In the genomic region with DNA sequence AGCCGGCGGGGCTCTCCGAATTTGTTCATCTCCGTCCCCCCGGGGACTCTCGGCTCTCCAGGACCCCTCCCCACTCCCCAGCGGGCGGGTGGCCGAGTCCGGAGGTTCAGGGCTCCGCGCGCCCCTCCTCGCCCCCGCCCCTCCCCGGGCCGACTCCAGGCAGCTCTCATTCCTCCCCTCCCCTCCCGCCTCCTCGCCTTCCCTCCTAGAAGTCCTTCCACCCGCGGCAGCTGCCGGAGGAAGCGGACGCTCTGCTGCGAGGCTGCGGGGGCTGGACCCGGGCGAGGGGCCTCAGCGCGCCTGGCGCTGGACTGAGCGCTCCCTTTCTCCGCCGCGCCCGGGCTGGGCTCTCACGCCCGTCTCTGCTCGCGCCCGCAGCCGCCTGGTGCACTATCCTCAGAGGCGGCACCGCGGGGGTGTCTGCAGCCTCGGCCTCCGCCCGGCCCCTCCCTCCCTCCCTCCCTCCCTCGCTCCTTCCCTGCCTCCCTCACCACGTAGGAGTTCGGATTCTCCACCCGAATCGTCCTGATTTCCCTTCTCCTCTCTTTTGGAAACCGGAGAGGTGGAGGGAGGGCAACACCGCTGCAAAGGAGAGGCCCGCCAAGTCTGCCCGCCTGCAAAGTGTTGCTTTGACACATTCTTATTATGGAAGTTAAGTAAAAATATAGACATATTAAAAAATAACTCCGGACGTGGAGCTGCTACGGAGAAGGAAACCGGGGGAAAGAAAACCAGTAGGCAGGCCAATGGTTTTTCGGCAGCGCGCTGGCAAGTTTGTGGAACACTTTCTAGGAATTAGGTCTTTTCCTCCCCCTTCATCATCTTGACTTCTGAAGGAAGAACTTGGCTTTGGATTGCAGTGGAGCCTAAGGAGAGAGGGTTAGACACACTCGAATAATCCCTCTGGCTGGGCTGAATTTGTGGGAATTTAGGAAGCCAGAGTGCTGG, we compare ENCODE assay signal across 1 cellular context.
TF ChIP-seq lines count a peak whose summit lies in the region.

A gene with protein sequence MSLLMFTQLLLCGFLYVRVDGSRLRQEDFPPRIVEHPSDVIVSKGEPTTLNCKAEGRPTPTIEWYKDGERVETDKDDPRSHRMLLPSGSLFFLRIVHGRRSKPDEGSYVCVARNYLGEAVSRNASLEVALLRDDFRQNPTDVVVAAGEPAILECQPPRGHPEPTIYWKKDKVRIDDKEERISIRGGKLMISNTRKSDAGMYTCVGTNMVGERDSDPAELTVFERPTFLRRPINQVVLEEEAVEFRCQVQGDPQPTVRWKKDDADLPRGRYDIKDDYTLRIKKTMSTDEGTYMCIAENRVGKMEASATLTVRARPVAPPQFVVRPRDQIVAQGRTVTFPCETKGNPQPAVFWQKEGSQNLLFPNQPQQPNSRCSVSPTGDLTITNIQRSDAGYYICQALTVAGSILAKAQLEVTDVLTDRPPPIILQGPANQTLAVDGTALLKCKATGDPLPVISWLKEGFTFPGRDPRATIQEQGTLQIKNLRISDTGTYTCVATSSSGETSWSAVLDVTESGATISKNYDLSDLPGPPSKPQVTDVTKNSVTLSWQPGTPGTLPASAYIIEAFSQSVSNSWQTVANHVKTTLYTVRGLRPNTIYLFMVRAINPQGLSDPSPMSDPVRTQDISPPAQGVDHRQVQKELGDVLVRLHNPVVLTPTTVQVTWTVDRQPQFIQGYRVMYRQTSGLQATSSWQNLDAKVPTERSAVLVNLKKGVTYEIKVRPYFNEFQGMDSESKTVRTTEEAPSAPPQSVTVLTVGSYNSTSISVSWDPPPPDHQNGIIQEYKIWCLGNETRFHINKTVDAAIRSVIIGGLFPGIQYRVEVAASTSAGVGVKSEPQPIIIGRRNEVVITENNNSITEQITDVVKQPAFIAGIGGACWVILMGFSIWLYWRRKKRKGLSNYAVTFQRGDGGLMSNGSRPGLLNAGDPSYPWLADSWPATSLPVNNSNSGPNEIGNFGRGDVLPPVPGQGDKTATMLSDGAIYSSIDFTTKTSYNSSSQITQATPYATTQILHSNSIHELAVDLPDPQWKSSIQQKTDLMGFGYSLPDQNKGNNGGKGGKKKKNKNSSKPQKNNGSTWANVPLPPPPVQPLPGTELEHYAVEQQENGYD (N-terminal part only) (plus strand): TSS at position 494 of the 948 bp plus-strand sequence. CDS start 687 bp downstream, outside the sequence.

TF ChIP-seq in HEK293, 187 proteins besides CTCF, POLR2A, EP300 and RAD21 (continued from another document and continues in another):
- TF ChIP-seq, protein P1, sequence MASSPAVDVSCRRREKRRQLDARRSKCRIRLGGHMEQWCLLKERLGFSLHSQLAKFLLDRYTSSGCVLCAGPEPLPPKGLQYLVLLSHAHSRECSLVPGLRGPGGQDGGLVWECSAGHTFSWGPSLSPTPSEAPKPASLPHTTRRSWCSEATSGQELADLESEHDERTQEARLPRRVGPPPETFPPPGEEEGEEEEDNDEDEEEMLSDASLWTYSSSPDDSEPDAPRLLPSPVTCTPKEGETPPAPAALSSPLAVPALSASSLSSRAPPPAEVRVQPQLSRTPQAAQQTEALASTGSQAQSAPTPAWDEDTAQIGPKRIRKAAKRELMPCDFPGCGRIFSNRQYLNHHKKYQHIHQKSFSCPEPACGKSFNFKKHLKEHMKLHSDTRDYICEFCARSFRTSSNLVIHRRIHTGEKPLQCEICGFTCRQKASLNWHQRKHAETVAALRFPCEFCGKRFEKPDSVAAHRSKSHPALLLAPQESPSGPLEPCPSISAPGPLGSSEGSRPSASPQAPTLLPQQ (tag by site-specific recombination; IDR thresholded peaks at IDR 0.05): 0 out of 2 replicates have a peak, but pooled peaks have one; percentile 39
- no peak for TF ChIP-seq ZNF670 (tag by site-specific recombination; IDR thresholded peaks at IDR 0.05; ENCODE audit: low read depth)
- no peak for TF ChIP-seq ZNF37A (tag by site-specific recombination; IDR thresholded peaks at IDR 0.05)
- TF ChIP-seq FEZF1 (tag by site-specific recombination; IDR thresholded peaks at IDR 0.05): no peak
- TF ChIP-seq, protein P2, sequence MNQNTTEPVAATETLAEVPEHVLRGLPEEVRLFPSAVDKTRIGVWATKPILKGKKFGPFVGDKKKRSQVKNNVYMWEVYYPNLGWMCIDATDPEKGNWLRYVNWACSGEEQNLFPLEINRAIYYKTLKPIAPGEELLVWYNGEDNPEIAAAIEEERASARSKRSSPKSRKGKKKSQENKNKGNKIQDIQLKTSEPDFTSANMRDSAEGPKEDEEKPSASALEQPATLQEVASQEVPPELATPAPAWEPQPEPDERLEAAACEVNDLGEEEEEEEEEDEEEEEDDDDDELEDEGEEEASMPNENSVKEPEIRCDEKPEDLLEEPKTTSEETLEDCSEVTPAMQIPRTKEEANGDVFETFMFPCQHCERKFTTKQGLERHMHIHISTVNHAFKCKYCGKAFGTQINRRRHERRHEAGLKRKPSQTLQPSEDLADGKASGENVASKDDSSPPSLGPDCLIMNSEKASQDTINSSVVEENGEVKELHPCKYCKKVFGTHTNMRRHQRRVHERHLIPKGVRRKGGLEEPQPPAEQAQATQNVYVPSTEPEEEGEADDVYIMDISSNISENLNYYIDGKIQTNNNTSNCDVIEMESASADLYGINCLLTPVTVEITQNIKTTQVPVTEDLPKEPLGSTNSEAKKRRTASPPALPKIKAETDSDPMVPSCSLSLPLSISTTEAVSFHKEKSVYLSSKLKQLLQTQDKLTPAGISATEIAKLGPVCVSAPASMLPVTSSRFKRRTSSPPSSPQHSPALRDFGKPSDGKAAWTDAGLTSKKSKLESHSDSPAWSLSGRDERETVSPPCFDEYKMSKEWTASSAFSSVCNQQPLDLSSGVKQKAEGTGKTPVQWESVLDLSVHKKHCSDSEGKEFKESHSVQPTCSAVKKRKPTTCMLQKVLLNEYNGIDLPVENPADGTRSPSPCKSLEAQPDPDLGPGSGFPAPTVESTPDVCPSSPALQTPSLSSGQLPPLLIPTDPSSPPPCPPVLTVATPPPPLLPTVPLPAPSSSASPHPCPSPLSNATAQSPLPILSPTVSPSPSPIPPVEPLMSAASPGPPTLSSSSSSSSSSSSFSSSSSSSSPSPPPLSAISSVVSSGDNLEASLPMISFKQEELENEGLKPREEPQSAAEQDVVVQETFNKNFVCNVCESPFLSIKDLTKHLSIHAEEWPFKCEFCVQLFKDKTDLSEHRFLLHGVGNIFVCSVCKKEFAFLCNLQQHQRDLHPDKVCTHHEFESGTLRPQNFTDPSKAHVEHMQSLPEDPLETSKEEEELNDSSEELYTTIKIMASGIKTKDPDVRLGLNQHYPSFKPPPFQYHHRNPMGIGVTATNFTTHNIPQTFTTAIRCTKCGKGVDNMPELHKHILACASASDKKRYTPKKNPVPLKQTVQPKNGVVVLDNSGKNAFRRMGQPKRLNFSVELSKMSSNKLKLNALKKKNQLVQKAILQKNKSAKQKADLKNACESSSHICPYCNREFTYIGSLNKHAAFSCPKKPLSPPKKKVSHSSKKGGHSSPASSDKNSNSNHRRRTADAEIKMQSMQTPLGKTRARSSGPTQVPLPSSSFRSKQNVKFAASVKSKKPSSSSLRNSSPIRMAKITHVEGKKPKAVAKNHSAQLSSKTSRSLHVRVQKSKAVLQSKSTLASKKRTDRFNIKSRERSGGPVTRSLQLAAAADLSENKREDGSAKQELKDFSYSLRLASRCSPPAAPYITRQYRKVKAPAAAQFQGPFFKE (tag by site-specific recombination; IDR thresholded peaks at IDR 0.05; ENCODE audit: borderline replicate concordance): no peak
- TF ChIP-seq SALL2 (tag by site-specific recombination; IDR thresholded peaks at IDR 0.05; ENCODE audit: borderline replicate concordance): no peak
- TF ChIP-seq, protein P3, sequence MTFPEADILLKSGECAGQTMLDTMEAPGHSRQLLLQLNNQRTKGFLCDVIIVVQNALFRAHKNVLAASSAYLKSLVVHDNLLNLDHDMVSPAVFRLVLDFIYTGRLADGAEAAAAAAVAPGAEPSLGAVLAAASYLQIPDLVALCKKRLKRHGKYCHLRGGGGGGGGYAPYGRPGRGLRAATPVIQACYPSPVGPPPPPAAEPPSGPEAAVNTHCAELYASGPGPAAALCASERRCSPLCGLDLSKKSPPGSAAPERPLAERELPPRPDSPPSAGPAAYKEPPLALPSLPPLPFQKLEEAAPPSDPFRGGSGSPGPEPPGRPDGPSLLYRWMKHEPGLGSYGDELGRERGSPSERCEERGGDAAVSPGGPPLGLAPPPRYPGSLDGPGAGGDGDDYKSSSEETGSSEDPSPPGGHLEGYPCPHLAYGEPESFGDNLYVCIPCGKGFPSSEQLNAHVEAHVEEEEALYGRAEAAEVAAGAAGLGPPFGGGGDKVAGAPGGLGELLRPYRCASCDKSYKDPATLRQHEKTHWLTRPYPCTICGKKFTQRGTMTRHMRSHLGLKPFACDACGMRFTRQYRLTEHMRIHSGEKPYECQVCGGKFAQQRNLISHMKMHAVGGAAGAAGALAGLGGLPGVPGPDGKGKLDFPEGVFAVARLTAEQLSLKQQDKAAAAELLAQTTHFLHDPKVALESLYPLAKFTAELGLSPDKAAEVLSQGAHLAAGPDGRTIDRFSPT (tag by site-specific recombination; IDR thresholded peaks at IDR 0.05): no peak
- TF ChIP-seq ZNF433 (tag by site-specific recombination; IDR thresholded peaks at IDR 0.05; ENCODE audit: low read depth): no peak
- TF ChIP-seq, protein P4, sequence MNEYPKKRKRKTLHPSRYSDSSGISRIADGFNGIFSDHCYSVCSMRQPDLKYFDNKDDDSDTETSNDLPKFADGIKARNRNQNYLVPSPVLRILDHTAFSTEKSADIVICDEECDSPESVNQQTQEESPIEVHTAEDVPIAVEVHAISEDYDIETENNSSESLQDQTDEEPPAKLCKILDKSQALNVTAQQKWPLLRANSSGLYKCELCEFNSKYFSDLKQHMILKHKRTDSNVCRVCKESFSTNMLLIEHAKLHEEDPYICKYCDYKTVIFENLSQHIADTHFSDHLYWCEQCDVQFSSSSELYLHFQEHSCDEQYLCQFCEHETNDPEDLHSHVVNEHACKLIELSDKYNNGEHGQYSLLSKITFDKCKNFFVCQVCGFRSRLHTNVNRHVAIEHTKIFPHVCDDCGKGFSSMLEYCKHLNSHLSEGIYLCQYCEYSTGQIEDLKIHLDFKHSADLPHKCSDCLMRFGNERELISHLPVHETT (tag by site-specific recombination; IDR thresholded peaks at IDR 0.05): no peak
- TF ChIP-seq ZNF223 (tag by site-specific recombination; IDR thresholded peaks at IDR 0.05): no peak
- no peak for TF ChIP-seq ZNF629 (tag by site-specific recombination; IDR thresholded peaks at IDR 0.05)
- no peak for TF ChIP-seq ZNF2 (tag by site-specific recombination; IDR thresholded peaks at IDR 0.05)
- no peak for TF ChIP-seq ZNF140 (tag by site-specific recombination; IDR thresholded peaks at IDR 0.05)
- TF ChIP-seq BCL11A (tag by site-specific recombination; IDR thresholded peaks at IDR 0.05; ENCODE audit: low read depth): no peak
- peak; percentile 38 for TF ChIP-seq SP2 (tag by site-specific recombination; IDR thresholded peaks at IDR 0.05)
- TF ChIP-seq, protein P5, sequence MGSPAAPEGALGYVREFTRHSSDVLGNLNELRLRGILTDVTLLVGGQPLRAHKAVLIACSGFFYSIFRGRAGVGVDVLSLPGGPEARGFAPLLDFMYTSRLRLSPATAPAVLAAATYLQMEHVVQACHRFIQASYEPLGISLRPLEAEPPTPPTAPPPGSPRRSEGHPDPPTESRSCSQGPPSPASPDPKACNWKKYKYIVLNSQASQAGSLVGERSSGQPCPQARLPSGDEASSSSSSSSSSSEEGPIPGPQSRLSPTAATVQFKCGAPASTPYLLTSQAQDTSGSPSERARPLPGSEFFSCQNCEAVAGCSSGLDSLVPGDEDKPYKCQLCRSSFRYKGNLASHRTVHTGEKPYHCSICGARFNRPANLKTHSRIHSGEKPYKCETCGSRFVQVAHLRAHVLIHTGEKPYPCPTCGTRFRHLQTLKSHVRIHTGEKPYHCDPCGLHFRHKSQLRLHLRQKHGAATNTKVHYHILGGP (tag by site-specific recombination; IDR thresholded peaks at IDR 0.05): peak; percentile 95
- peak; percentile 39 for TF ChIP-seq SP3 (tag by site-specific recombination; IDR thresholded peaks at IDR 0.05)
- TF ChIP-seq ZNF776 (tag by site-specific recombination; IDR thresholded peaks at IDR 0.05; ENCODE audit: borderline replicate concordance): no peak
- TF ChIP-seq ZNF416 (tag by site-specific recombination; IDR thresholded peaks at IDR 0.05): no peak
- no peak for TF ChIP-seq ZNF654 (tag by site-specific recombination; IDR thresholded peaks at IDR 0.05; ENCODE audit: low read depth)
- TF ChIP-seq, protein P6, sequence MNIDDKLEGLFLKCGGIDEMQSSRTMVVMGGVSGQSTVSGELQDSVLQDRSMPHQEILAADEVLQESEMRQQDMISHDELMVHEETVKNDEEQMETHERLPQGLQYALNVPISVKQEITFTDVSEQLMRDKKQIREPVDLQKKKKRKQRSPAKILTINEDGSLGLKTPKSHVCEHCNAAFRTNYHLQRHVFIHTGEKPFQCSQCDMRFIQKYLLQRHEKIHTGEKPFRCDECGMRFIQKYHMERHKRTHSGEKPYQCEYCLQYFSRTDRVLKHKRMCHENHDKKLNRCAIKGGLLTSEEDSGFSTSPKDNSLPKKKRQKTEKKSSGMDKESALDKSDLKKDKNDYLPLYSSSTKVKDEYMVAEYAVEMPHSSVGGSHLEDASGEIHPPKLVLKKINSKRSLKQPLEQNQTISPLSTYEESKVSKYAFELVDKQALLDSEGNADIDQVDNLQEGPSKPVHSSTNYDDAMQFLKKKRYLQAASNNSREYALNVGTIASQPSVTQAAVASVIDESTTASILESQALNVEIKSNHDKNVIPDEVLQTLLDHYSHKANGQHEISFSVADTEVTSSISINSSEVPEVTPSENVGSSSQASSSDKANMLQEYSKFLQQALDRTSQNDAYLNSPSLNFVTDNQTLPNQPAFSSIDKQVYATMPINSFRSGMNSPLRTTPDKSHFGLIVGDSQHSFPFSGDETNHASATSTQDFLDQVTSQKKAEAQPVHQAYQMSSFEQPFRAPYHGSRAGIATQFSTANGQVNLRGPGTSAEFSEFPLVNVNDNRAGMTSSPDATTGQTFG (tag by site-specific recombination; IDR thresholded peaks at IDR 0.05; ENCODE audit: borderline replicate concordance): no peak
- TF ChIP-seq WT1 (tag by site-specific recombination; IDR thresholded peaks at IDR 0.05): no peak
- TF ChIP-seq GLI2 (tag by site-specific recombination; IDR thresholded peaks at IDR 0.05; ENCODE audit: borderline replicate concordance, low read depth): no peak
- TF ChIP-seq SETDB1 (IDR thresholded peaks at IDR 0.05; ENCODE audit: insufficient read length, low read length): no peak
- no peak for TF ChIP-seq ZNF549 (tag by site-specific recombination; IDR thresholded peaks at IDR 0.05)
- no peak for TF ChIP-seq ZNF239 (tag by site-specific recombination; IDR thresholded peaks at IDR 0.05)
- no peak for TF ChIP-seq ZSCAN16 (tag by site-specific recombination; IDR thresholded peaks at IDR 0.05)
- TF ChIP-seq, protein P7, sequence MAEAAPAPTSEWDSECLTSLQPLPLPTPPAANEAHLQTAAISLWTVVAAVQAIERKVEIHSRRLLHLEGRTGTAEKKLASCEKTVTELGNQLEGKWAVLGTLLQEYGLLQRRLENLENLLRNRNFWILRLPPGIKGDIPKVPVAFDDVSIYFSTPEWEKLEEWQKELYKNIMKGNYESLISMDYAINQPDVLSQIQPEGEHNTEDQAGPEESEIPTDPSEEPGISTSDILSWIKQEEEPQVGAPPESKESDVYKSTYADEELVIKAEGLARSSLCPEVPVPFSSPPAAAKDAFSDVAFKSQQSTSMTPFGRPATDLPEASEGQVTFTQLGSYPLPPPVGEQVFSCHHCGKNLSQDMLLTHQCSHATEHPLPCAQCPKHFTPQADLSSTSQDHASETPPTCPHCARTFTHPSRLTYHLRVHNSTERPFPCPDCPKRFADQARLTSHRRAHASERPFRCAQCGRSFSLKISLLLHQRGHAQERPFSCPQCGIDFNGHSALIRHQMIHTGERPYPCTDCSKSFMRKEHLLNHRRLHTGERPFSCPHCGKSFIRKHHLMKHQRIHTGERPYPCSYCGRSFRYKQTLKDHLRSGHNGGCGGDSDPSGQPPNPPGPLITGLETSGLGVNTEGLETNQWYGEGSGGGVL (tag by site-specific recombination; IDR thresholded peaks at IDR 0.05): peak; percentile 73
- no peak for TF ChIP-seq ZNF514 (tag by site-specific recombination; IDR thresholded peaks at IDR 0.05)
- TF ChIP-seq ZFP69B (tag by site-specific recombination; IDR thresholded peaks at IDR 0.05): no peak
- TF ChIP-seq ZNF132 (tag by site-specific recombination; IDR thresholded peaks at IDR 0.05; ENCODE audit: borderline replicate concordance): no peak
- no peak for TF ChIP-seq ZNF792 (tag by site-specific recombination; IDR thresholded peaks at IDR 0.05)
